Comparison of ENCODE assay signal across 8 cellular contexts in genomic region chr1:145961425-145962156, GRCh38. TPM values are rescaled to one million over a fixed set of nuclear protein-coding genes. Genes with fewer than 3 reads are reported as not detected.
DNase-seq lines count a peak whose midpoint lies in the region; ATAC-seq and TF ChIP-seq lines count a peak whose summit lies in the region.

No MANE protein-coding gene starts in this region.

- no peaks in the 10 kb centered on the region for H3K36me3 ChIP-seq in mucosa of stomach (ENCODE audit: control insufficient read depth, insufficient read depth, low read length)

- POLR2A ChIA-PET in HEK293T (lab: Yijun Ruan, JAX): interaction anchor here (4.6 kb wide), 1 partner anchor 35 kb away, joined by 60 read pairs; the partner anchor contains the start of gene RBM8A

- TF ChIP-seq CTCF in AG09309 (IDR thresholded peaks at IDR 0.05; ENCODE audit: control insufficient read depth, insufficient read depth, low read depth, low read length, missing control alignments): no peak

- no peak for DNase-seq in AG09309 (ENCODE audit: low read depth)
- DNase-seq in HEK293T (ENCODE audit: extremely low spot score): no peak
- DNase-seq in activated CD4-positive, alpha-beta T cell treated with anti-CD3 and anti-CD28 coated beads, Interleukin-2, amount 50 U/mL, for 1 hour: peak; percentile 43
- DNase-seq in effector CD4-positive, alpha-beta T cell: peak; percentile 30

- CTCF ChIA-PET in HEK293T (lab: Yijun Ruan, JAX): no interaction called here

- ATAC-seq in HG03159 (IDR thresholded peaks at IDR 0.05; ENCODE audit: unreplicated experiment) (no peak), HG03342 (IDR thresholded peaks at IDR 0.05; ENCODE audit: unreplicated experiment) (no peak)

- H3K27me3 ChIP-seq in mucosa of stomach (ENCODE audit: control insufficient read depth, insufficient read depth, low read length): peaks cover 34% of the 10 kb centered on the region

- H3K9me3 ChIP-seq in mucosa of stomach (ENCODE audit: control insufficient read depth, low read length): no peaks in the 10 kb centered on the region

- H3K4me3 ChIP-seq in AG09309 (ENCODE audit: control insufficient read depth, low read depth, low read length) (peak overlapping the region; percentile 75), mucosa of stomach (ENCODE audit: low read length) (peak overlapping the region; percentile 52)

- H3K9ac ChIP-seq in mucosa of stomach (ENCODE audit: low read length): peak overlapping the region; percentile 51

- peaks cover 41% of the 10 kb centered on the region for H3K4me1 ChIP-seq in mucosa of stomach (ENCODE audit: control insufficient read depth, insufficient read depth, low read length)

- peak overlapping the region; percentile 88 for H3K27ac ChIP-seq in temporal lobe (ENCODE audit: low read depth, low read length)

TF ChIP-seq in HEK293T, 16 proteins besides CTCF, POLR2A, EP300 and RAD21:
- TF ChIP-seq L3MBTL2 (conservative IDR thresholded peaks at IDR 0.05) (peak; percentile 64), ZNF384 (IDR thresholded peaks at IDR 0.05) (no peak), HDGF (IDR thresholded peaks at IDR 0.05; ENCODE audit: borderline replicate concordance) (0 out of 2 replicates have a peak, but pooled peaks have one; percentile 67), FOXM1 (IDR thresholded peaks at IDR 0.05; ENCODE audit: borderline replicate concordance) (no peak), CTBP1 (IDR thresholded peaks at IDR 0.05; ENCODE audit: borderline replicate concordance) (no peak), FOXK2 (IDR thresholded peaks at IDR 0.05) (no peak)

RNA-seq across cellular contexts. Expression of gene ANKRD34A, which starts 2.8 kb away (rescaled TPM):
- 1.7 TPM for total RNA-seq in temporal lobe

RNA-seq across cellular contexts. Expression of gene POLR3GL, which starts 2.9 kb away (rescaled TPM):
- 10.6 TPM for total RNA-seq in temporal lobe

RNA-seq across cellular contexts. Expression of gene LIX1L, which starts 3.8 kb away (rescaled TPM):
- total RNA-seq in temporal lobe: 22.4 TPM

RNA-seq across cellular contexts. Expression of gene RBM8A, which starts 34.3 kb away (rescaled TPM):
- total RNA-seq in temporal lobe: 71.3 TPM

RNA-seq across cellular contexts. Expression of gene TXNIP, which starts 34.8 kb away (rescaled TPM):
- 144 TPM for total RNA-seq in temporal lobe

Comparison
In these comparisons a context has a peak if more than half of its experiments do, and no peak if none do; other contexts are left out.
1. DNase-seq: peak in activated CD4-positive, alpha-beta T cell treated with anti-CD3 and anti-CD28 coated beads, Interleukin-2, amount 50 U/mL, for 1 hour (single experiment) and effector CD4-positive, alpha-beta T cell (single experiment); none in AG09309 (single experiment) and HEK293T (single experiment).